In the genomic region with DNA sequence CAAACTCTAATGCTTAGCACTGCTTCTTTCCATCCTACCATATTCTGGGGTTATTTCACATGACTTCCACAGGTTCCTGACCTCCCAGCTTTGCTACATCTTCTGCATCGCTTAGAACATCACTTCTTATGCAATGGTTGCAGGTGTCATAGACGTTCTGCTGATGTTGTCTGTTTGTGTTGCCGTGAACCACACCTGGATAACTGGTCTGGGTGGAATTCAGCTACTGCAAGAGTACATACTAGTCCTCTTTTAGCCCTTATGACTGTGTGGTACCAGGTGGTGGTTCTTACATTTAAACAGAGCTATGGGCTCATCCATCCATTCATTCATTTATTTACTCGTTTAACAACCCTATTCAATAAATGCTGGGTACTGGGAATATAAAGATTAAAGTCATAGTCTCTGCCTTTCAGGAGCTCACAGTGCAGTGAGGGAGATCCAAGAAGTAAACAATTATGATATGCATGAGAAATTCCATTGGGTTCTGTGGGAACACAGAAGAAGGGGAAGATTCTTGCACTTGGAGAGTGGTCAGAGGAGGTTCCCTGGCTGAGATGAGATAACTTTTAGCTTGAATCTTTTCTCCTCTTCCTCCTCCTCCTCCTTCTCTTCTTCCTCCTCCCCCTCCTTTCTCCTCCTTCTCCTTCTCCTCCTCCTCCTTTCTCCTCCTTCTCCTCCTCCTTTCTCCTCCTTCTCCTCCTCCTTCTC, we compare ENCODE assay signal across 13 cellular contexts. TPM values are rescaled to one million over a fixed set of nuclear protein-coding genes. Genes with fewer than 3 reads are reported as not detected.
DNase-seq lines count a peak whose midpoint lies in the region; ATAC-seq and TF ChIP-seq lines count a peak whose summit lies in the region.
"Had no signal": no experiment of that assay in that cellular context is flagged by ENCODE, and none has a peak within 500 bp of the region (broad histone marks: within the 10 kb centered on the region; RNA-seq: fewer than 3 reads in every experiment).

No MANE protein-coding gene starts in this region.

- no peak for TF ChIP-seq CTCF in WTC11 (IDR thresholded peaks at IDR 0.05)

- no peak overlapping the region for H3K4me3 Mint-ChIP-seq in WTC11
- H3K4me3 Mint-ChIP-seq: B cell; CD4-positive, alpha-beta T cell had no signal

- ATAC-seq in esophagus mucosa, result peak; percentile 83
- no peak for ATAC-seq in WTC11
- no peak for ATAC-seq in HG03354 (IDR thresholded peaks at IDR 0.05; ENCODE audit: poor library complexity, severe bottlenecking, unreplicated experiment)

- no peak overlapping the region for H3K27ac Mint-ChIP-seq in WTC11
- H3K27ac Mint-ChIP-seq: B cell; CD4-positive, alpha-beta T cell had no signal

- H3K36me3 Mint-ChIP-seq in WTC11, result peaks cover 13% of the 10 kb centered on the region; the same call in 1 of the 2 replicates

- peaks cover 15% of the 10 kb centered on the region for H3K9me3 Mint-ChIP-seq in WTC11
- H3K9me3 Mint-ChIP-seq: CD4-positive, alpha-beta T cell had no signal

- POLR2A ChIA-PET in WTC11 (lab: Charles Lee), result no interaction called here

- H3K4me1 Mint-ChIP-seq in WTC11, result peaks cover 4% of the 10 kb centered on the region; the same call in 1 of the 2 replicates
- H3K4me1 Mint-ChIP-seq: B cell had no signal

- no peaks in the 10 kb centered on the region for H3K27me3 Mint-ChIP-seq in WTC11 (ENCODE audit: low read depth)

- CTCF ChIA-PET in WTC11 (lab: Charles Lee), result no interaction called here

- DNase-seq in amniotic epithelial cell (ENCODE audit: low read depth) (peak; percentile 55), renal cortical epithelial cell (ENCODE audit: low read depth) (peak; percentile 10), WTC11 (ENCODE audit: low spot score) (no peak), DMS 273 treated with DMSO at 0.1 percent for 48 hours (lab: John Stamatoyannopoulos, UW) (no peak), NCI-H146 treated with DMSO at 0.1 percent for 48 hours (lab: John Stamatoyannopoulos, UW; ENCODE audit: unreplicated experiment) (no peak)
- DNase-seq: C1 segment of cervical spinal cord; CD4-positive, alpha-beta T cell; DMS153; DND-41; GF-D8 had no signal

TF ChIP-seq in WTC11, 78 proteins besides CTCF, POLR2A, EP300 and RAD21:
- TF ChIP-seq ZNF121 (CRISPR knock-in tag; IDR thresholded peaks at IDR 0.05), result no peak
- TF ChIP-seq, protein P1, sequence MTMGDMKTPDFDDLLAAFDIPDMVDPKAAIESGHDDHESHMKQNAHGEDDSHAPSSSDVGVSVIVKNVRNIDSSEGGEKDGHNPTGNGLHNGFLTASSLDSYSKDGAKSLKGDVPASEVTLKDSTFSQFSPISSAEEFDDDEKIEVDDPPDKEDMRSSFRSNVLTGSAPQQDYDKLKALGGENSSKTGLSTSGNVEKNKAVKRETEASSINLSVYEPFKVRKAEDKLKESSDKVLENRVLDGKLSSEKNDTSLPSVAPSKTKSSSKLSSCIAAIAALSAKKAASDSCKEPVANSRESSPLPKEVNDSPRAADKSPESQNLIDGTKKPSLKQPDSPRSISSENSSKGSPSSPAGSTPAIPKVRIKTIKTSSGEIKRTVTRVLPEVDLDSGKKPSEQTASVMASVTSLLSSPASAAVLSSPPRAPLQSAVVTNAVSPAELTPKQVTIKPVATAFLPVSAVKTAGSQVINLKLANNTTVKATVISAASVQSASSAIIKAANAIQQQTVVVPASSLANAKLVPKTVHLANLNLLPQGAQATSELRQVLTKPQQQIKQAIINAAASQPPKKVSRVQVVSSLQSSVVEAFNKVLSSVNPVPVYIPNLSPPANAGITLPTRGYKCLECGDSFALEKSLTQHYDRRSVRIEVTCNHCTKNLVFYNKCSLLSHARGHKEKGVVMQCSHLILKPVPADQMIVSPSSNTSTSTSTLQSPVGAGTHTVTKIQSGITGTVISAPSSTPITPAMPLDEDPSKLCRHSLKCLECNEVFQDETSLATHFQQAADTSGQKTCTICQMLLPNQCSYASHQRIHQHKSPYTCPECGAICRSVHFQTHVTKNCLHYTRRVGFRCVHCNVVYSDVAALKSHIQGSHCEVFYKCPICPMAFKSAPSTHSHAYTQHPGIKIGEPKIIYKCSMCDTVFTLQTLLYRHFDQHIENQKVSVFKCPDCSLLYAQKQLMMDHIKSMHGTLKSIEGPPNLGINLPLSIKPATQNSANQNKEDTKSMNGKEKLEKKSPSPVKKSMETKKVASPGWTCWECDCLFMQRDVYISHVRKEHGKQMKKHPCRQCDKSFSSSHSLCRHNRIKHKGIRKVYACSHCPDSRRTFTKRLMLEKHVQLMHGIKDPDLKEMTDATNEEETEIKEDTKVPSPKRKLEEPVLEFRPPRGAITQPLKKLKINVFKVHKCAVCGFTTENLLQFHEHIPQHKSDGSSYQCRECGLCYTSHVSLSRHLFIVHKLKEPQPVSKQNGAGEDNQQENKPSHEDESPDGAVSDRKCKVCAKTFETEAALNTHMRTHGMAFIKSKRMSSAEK (CRISPR knock-in tag; IDR thresholded peaks at IDR 0.05; ENCODE audit: borderline replicate concordance), result no peak
- TF ChIP-seq ZNF263 (CRISPR knock-in tag; IDR thresholded peaks at IDR 0.05; ENCODE audit: low read depth), result no peak
- no peak for TF ChIP-seq CBFB (CRISPR knock-in tag; IDR thresholded peaks at IDR 0.05; ENCODE audit: low read depth)
- TF ChIP-seq, protein P2, sequence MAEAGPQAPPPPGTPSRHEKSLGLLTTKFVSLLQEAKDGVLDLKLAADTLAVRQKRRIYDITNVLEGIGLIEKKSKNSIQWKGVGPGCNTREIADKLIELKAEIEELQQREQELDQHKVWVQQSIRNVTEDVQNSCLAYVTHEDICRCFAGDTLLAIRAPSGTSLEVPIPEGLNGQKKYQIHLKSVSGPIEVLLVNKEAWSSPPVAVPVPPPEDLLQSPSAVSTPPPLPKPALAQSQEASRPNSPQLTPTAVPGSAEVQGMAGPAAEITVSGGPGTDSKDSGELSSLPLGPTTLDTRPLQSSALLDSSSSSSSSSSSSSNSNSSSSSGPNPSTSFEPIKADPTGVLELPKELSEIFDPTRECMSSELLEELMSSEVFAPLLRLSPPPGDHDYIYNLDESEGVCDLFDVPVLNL (CRISPR knock-in tag; IDR thresholded peaks at IDR 0.05; ENCODE audit: borderline replicate concordance, low read depth), result no peak

RNA-seq across cellular contexts. Expression of a gene that starts 30.8 kb away (rescaled TPM):
- total RNA-seq in esophagus mucosa (13.6 TPM), renal cortical epithelial cell (11.3 and 33.5 TPM in 2 replicates), WTC11 (2021) (6.6 to 16.0 TPM (median 15.1 TPM) in 3 replicates)

Comparison
In these comparisons a context has a peak if more than half of its experiments do, and no peak if none do; other contexts are left out.
1. DNase-seq: peak in amniotic epithelial cell (single experiment) and renal cortical epithelial cell (single experiment); none in WTC11 (single experiment), DMS 273 treated with DMSO at 0.1 percent for 48 hours (single experiment) and NCI-H146 treated with DMSO at 0.1 percent for 48 hours (single experiment).